1 cellular context compared by ENCODE assay signal in genomic region chr11:422249-422656, GRCh38.
TF ChIP-seq lines count a peak whose summit lies in the region.

No MANE protein-coding gene starts in this region.

TF ChIP-seq in K562, 482 proteins besides CTCF, POLR2A, EP300 and RAD21 (continues in another document):
- peak in 1 of 2 experiments; percentile 73; a peak in 2 of 4 replicates for TF ChIP-seq MNT (conservative IDR thresholded peaks at IDR 0.05)
- peak in 1 of 2 experiments; percentile 96; a peak in 2 of 4 replicates for TF ChIP-seq TEAD1 (CRISPR knock-in tag; IDR thresholded peaks at IDR 0.05)
- peak; percentile 86 for TF ChIP-seq TAL1 (IDR thresholded peaks at IDR 0.05)
- TF ChIP-seq ZBTB17 (CRISPR knock-in tag; IDR thresholded peaks at IDR 0.05), result no peak
- no peak for TF ChIP-seq DDX20 (tag; IDR thresholded peaks at IDR 0.05; ENCODE audit: low read depth)
- TF ChIP-seq SMAD4 (CRISPR knock-in tag; conservative IDR thresholded peaks at IDR 0.05), result peak; percentile 75
- TF ChIP-seq ZNF436 (CRISPR knock-in tag; IDR thresholded peaks at IDR 0.05), result no peak
- no peak for TF ChIP-seq CC2D1A (IDR thresholded peaks at IDR 0.05)
- no peak for TF ChIP-seq JUNB (CRISPR knock-in tag; conservative IDR thresholded peaks at IDR 0.05)
- no peak for TF ChIP-seq ZNF512 (tag; IDR thresholded peaks at IDR 0.05)
- TF ChIP-seq ZHX1 (conservative IDR thresholded peaks at IDR 0.05; ENCODE audit: low read length), result no peak
- TF ChIP-seq GATAD2B (IDR thresholded peaks at IDR 0.05; ENCODE audit: borderline replicate concordance), result no peak
- TF ChIP-seq ZNF143 (CRISPR knock-in tag; IDR thresholded peaks at IDR 0.05), result no peak
- no peak for TF ChIP-seq PBX2 (CRISPR knock-in tag; IDR thresholded peaks at IDR 0.05; ENCODE audit: low read depth)
- TF ChIP-seq PBX2 (tag; conservative IDR thresholded peaks at IDR 0.05; ENCODE audit: low read depth), result no peak
- TF ChIP-seq ZFX (CRISPR knock-in tag; IDR thresholded peaks at IDR 0.05), result peak; percentile 86
- TF ChIP-seq ZNF280B (CRISPR knock-in tag; IDR thresholded peaks at IDR 0.05), result no peak
- TF ChIP-seq NR4A1 (CRISPR knock-in tag; IDR thresholded peaks at IDR 0.05), result no peak
- no peak for TF ChIP-seq NR4A1 (tag; IDR thresholded peaks at IDR 0.05)
- TF ChIP-seq TAF9B (IDR thresholded peaks at IDR 0.05; ENCODE audit: partially characterized antibody), result no peak
- TF ChIP-seq ZNF384 (IDR thresholded peaks at IDR 0.05; ENCODE audit: low read depth, low read length), result no peak
- no peak for TF ChIP-seq CBFB (CRISPR knock-in tag; IDR thresholded peaks at IDR 0.05)
- TF ChIP-seq DMBX1 (CRISPR knock-in tag; IDR thresholded peaks at IDR 0.05; ENCODE audit: borderline replicate concordance), result no peak
- TF ChIP-seq E2F3 (CRISPR knock-in tag; IDR thresholded peaks at IDR 0.05), result no peak
- no peak for TF ChIP-seq NONO (IDR thresholded peaks at IDR 0.05; ENCODE audit: low read depth in 2 of 2, low read length in 1 of 2)
- TF ChIP-seq PRMT5 (CRISPR knock-in tag; IDR thresholded peaks at IDR 0.05), result no peak
- TF ChIP-seq MYNN (IDR thresholded peaks at IDR 0.05), result no peak
- TF ChIP-seq MYNN (CRISPR knock-in tag; IDR thresholded peaks at IDR 0.05), result no peak
- TF ChIP-seq TRIM28 (IDR thresholded peaks at IDR 0.05), result no peak
- no peak for TF ChIP-seq SNIP1 (IDR thresholded peaks at IDR 0.05; ENCODE audit: low read depth)
- no peak for TF ChIP-seq ZNF507 (tag; conservative IDR thresholded peaks at IDR 0.05)
- TF ChIP-seq ZC3H8 (IDR thresholded peaks at IDR 0.05), result no peak
- no peak for TF ChIP-seq TFAM (CRISPR knock-in tag; conservative IDR thresholded peaks at IDR 0.05)
- no peak for TF ChIP-seq MIER1 (IDR thresholded peaks at IDR 0.05; ENCODE audit: low read depth)
- no peak for TF ChIP-seq GMEB1 (CRISPR knock-in tag; IDR thresholded peaks at IDR 0.05)
- TF ChIP-seq CBFA2T3 (IDR thresholded peaks at IDR 0.05), result peak; percentile 94
- no peak for TF ChIP-seq SIRT6 (IDR thresholded peaks at IDR 0.05; ENCODE audit: low read depth, low read length)
- 0 out of 2 replicates have a peak, but pooled peaks have one; percentile 30 for TF ChIP-seq ZNF644 (tag; IDR thresholded peaks at IDR 0.05; ENCODE audit: low read depth)
- TF ChIP-seq SREBF2 (CRISPR knock-in tag; IDR thresholded peaks at IDR 0.05), result no peak
- TF ChIP-seq ZNF639 (CRISPR knock-in tag; conservative IDR thresholded peaks at IDR 0.05 in 1 of 2, IDR thresholded peaks at IDR 0.05 in 1 of 2), result 0 out of 4 replicates have a peak, but pooled peaks of 1 of the 2 experiments have one; percentile 62
- no peak for TF ChIP-seq ZNF449 (CRISPR knock-in tag; IDR thresholded peaks at IDR 0.05)
- no peak for TF ChIP-seq SIX5 (IDR thresholded peaks at IDR 0.05; ENCODE audit: borderline replicate concordance in 1 of 2, insufficient read depth in 1 of 2, low read depth in 1 of 2, low read length in 2 of 2)
- no peak for TF ChIP-seq PATZ1 (CRISPR knock-in tag; IDR thresholded peaks at IDR 0.05; ENCODE audit: borderline replicate concordance)
- no peak for TF ChIP-seq ZBTB43 (CRISPR knock-in tag; IDR thresholded peaks at IDR 0.05)
- no peak for TF ChIP-seq ZNF217 (CRISPR knock-in tag; IDR thresholded peaks at IDR 0.05)
- no peak for TF ChIP-seq MXD1 (CRISPR knock-in tag; IDR thresholded peaks at IDR 0.05; ENCODE audit: borderline replicate concordance, poor library complexity, severe bottlenecking)
- no peak for TF ChIP-seq HOXB6 (CRISPR knock-in tag; IDR thresholded peaks at IDR 0.05; ENCODE audit: borderline replicate concordance)
